9 cellular contexts compared by ENCODE assay signal in the genomic region with DNA sequence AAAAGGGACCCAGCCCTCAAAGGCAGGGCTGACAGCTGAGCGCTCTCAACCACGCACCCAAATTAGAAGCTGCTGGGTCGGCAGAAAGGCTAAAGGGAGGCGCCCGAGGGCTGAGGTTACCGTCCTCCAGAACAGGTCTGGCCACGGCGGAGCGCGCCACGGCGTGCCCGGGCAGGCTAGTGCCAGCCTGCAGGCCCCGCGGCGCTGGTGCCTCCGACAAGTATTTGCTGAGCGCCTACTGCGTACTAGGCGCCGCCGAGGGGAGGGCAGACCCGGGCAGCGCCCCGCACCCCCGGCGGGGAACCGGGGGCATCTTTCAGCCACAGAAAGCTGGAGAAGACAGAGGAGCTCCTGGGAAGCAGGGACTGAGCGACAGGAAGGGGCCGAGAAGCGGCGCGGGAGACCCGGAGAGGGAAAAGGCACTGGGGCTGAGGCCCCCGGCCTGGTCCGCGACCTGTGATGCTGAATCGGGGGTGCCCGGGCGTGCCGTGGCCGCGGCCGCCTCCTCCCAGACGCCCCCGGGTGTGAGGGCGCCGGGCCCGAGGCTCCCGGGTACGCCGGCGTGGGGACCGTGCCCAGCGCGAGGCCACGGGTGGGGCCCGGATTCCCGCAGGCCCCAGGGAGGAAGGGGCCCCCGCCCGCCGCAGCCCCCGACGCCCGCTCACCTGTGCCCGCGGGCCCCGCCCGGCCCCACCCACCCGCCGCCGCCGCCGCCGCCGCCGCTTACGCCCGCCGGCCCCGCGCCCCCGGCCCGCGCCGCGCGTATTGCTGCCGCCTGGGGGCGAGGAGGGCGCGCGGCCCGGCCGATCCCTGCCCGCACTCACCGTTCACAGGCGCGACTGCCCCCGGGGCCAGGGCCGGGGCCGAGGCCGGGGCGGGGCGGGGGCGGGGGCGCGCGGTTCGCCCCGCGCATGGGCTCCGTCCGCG. TPM values are rescaled to one million over a fixed set of nuclear protein-coding genes. Genes with fewer than 3 reads are reported as not detected.
DNase-seq lines count a peak whose midpoint lies in the region; ATAC-seq and TF ChIP-seq lines count a peak whose summit lies in the region.
"Had no signal": no experiment of that assay in that cellular context is flagged by ENCODE, and none has a peak within 500 bp of the region (broad histone marks: within the 10 kb centered on the region; RNA-seq: fewer than 3 reads in every experiment).

No MANE protein-coding gene starts in this region.

- H3K4me3 Mint-ChIP-seq in activated naive CD4-positive, alpha-beta T cell treated with anti-CD3 and anti-CD28 coated beads for 36 hours = peak overlapping the region; percentile 70

- H3K36me3 ChIP-seq in heart right ventricle = peaks cover 0 to 34% (median 16%) of the 10 kb centered on the region in 9 donors

- peaks cover 15 to 51% (median 39%) of the 10 kb centered on the region in 9 donors for H3K4me1 ChIP-seq in heart right ventricle

- TF ChIP-seq CTCF in C4-2B (conservative IDR thresholded peaks at IDR 0.05) (peak; percentile 82), heart right ventricle (IDR thresholded peaks at IDR 0.05) (no peak)

- DNase-seq in NAMALWA (ENCODE audit: low spot score) (peak; percentile 47), heart right ventricle (no peak), retina (peak; percentile 50), A172 (ENCODE audit: low spot score) (no peak)
- peak; percentile 33 for DNase-seq in activated naive CD4-positive, alpha-beta T cell treated with anti-CD3 and anti-CD28 coated beads for 36 hours

- peak overlapping the region; percentile 64 to 95 (median 86) for H3K4me3 ChIP-seq in heart right ventricle

- no peak overlapping the region for H3K27ac Mint-ChIP-seq in activated naive CD4-positive, alpha-beta T cell treated with anti-CD3 and anti-CD28 coated beads for 36 hours

- H3K27me3 ChIP-seq in heart right ventricle = peaks cover 0 to 25% (median 14%) of the 10 kb centered on the region in 7 donors

- no peaks in the 10 kb centered on the region for H3K27me3 Mint-ChIP-seq in activated naive CD4-positive, alpha-beta T cell treated with anti-CD3 and anti-CD28 coated beads for 36 hours (ENCODE audit: low read depth)

- H3K4me1 Mint-ChIP-seq in activated naive CD4-positive, alpha-beta T cell treated with anti-CD3 and anti-CD28 coated beads for 36 hours (ENCODE audit: low read depth) = peaks cover 7% of the 10 kb centered on the region

- H3K9me3 Mint-ChIP-seq in activated naive CD4-positive, alpha-beta T cell treated with anti-CD3 and anti-CD28 coated beads for 36 hours = no peaks in the 10 kb centered on the region

- no peaks in the 10 kb centered on the region for H3K9me3 ChIP-seq in heart right ventricle

- CTCF ChIA-PET in activated naive CD4-positive, alpha-beta T cell treated with anti-CD3 and anti-CD28 coated beads for 36 hours (lab: Charles Lee) = interaction anchor here (0.9 to 6.1 kb wide), 4 partner anchors 16 to 118 kb away, joined by 3 to 34 read pairs (median 4); no protein-coding TSS in a partner anchor

- peaks cover 4% of the 10 kb centered on the region for H3K36me3 Mint-ChIP-seq in activated naive CD4-positive, alpha-beta T cell treated with anti-CD3 and anti-CD28 coated beads for 36 hours (ENCODE audit: low read depth)

- ATAC-seq in GM19463 (IDR thresholded peaks at IDR 0.05; ENCODE audit: unreplicated experiment) (peak; percentile 16), heart right ventricle (peak in 1 of 8 donors; percentile 1), HG03108 (IDR thresholded peaks at IDR 0.05; ENCODE audit: unreplicated experiment) (no peak)

- intact Hi-C loops in activated naive CD4-positive, alpha-beta T cell treated with anti-CD3 and anti-CD28 coated beads for 36 hours (cut with micrococcal nuclease) = loop anchor here (1.0 kb wide), 3 partner anchors 17 to 41 kb away; a partner anchor contains a TSS
- intact Hi-C loops in heart right ventricle (cut with DNase I) = loop anchor here in 1 of 10 donors (2.0 to 10.0 kb wide), 2 partner anchors 28 to 90 kb away; a partner anchor contains a TSS

- H3K27ac ChIP-seq in C4-2B = peak overlapping the region; percentile 95
- H3K27ac ChIP-seq in heart right ventricle = peak overlapping the region in 9 of 10 donors; percentile 47 to 78 (median 75)

- 1 to 2% methylated on average over 54 to 115 of the region's 115 CpGs for WGBS in heart right ventricle, 2 donors

RNA-seq across cellular contexts. Expression of a gene that starts 0.5 kb away (rescaled TPM):
- 10 to 100 TPM; 22.0 to 25.8 TPM for total RNA-seq in activated naive CD4-positive, alpha-beta T cell treated with anti-CD3 and anti-CD28 coated beads for 36 hours
- 10 to 100 TPM; 44.7 to 61.1 (median 54.5) TPM for total RNA-seq in heart right ventricle
- 100 to 1,000 TPM; 107 to 132 TPM for polyA plus RNA-seq in heart right ventricle
- total RNA-seq in A172 (2014; rRNA removed; shearing (Covaris generic)) = 74.6 and 99.9 TPM in 2 replicates

RNA-seq across cellular contexts. Expression of a gene that starts 2.5 kb away (rescaled TPM):
- total RNA-seq in activated naive CD4-positive, alpha-beta T cell treated with anti-CD3 and anti-CD28 coated beads for 36 hours = 1 to 10 TPM; 1.0 to 1.3 TPM
- under 1 TPM in 8 of 10 donors, not detected in 2; 0.13 to 0.49 (median 0.19) TPM for total RNA-seq in heart right ventricle
- under 1 TPM; 0.26 to 0.37 TPM for polyA plus RNA-seq in heart right ventricle
- not detected in 2 replicates for total RNA-seq in A172 (2014; rRNA removed; shearing (Covaris generic))
- total RNA-seq: HT1080 had no signal

RNA-seq across cellular contexts. Expression of a gene that starts 25.7 kb away (rescaled TPM):
- total RNA-seq in activated naive CD4-positive, alpha-beta T cell treated with anti-CD3 and anti-CD28 coated beads for 36 hours = 1 to 10 TPM; 4.5 to 5.2 TPM
- total RNA-seq in heart right ventricle = under 1 TPM in 8 of 10 donors, not detected in 2; 0.30 to 0.72 (median 0.45) TPM
- polyA plus RNA-seq in heart right ventricle = 1 to 10 TPM in 1 of 2 donors, under 1 TPM in 1; 0.41 to 1.4 TPM
- 2.4 and 4.4 TPM in 2 replicates for total RNA-seq in A172 (2014; rRNA removed; shearing (Covaris generic))

RNA-seq across cellular contexts. Expression of a gene that starts 25.9 kb away (rescaled TPM):
- total RNA-seq in activated naive CD4-positive, alpha-beta T cell treated with anti-CD3 and anti-CD28 coated beads for 36 hours = 1 to 10 TPM; 8.3 to 9.9 TPM
- 1 to 10 TPM in 9 of 10 donors, under 1 TPM in 1; 0.96 to 4.0 (median 2.1) TPM for total RNA-seq in heart right ventricle
- polyA plus RNA-seq in heart right ventricle = 10 to 100 TPM in 1 of 2 donors, 1 to 10 TPM in 1; 6.9 to 14.2 TPM
- 24.9 and 43.9 TPM in 2 replicates for total RNA-seq in A172 (2014; rRNA removed; shearing (Covaris generic))

RNA-seq across cellular contexts. Expression of a gene that starts 27.8 kb away (rescaled TPM):
- 100 to 1,000 TPM; 101 to 102 TPM for total RNA-seq in activated naive CD4-positive, alpha-beta T cell treated with anti-CD3 and anti-CD28 coated beads for 36 hours
- total RNA-seq in heart right ventricle = 100 to 1,000 TPM; 118 to 221 (median 153) TPM
- 100 to 1,000 TPM in 1 of 2 donors, 10 to 100 TPM in 1; 37.4 to 189 TPM for polyA plus RNA-seq in heart right ventricle
- total RNA-seq in A172 (2014; rRNA removed; shearing (Covaris generic)) = 299 and 316 TPM in 2 replicates

Comparison
In these comparisons a context has a peak if more than half of its experiments do, and no peak if none do; other contexts are left out.
1. DNase-seq: peak in NAMALWA (single experiment), activated naive CD4-positive, alpha-beta T cell treated with anti-CD3 and anti-CD28 coated beads for 36 hours (single experiment) and retina (single experiment); none in heart right ventricle (0 of 2) and A172 (single experiment).